9 cellular contexts compared by ENCODE assay signal in the genomic region with DNA sequence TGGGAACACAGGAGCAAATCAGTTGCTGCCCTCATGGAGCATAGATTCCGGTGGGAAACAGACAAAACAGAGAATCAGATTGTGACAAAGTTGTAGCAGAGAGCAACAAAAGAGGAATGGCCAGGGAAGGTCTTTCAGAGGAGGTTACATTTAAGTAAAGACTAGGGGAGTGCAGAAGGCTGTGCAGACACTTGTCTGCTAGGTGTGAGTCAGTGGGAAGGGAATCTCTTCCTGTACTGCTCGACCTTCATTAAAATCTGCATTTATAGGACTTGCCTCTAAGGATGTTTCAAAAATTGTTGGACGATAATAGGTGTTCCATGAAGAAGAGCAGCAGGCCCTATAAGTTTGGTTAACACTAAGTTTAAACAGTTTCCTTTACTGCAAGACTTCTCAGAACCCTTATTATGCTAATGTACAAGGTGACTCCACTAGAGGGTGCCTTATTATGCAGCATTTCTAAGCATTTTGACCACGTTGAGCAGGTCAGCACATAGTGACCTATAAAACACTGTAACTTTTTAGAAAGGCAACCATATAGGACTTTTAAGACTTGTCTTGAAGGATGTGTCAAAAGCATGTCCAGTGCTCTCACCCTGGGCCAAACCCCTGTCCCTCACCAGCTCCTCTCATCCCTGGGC.
DNase-seq lines count a peak whose midpoint lies in the region; ATAC-seq and TF ChIP-seq lines count a peak whose summit lies in the region.
"Had no signal": no experiment of that assay in that cellular context is flagged by ENCODE, and none has a peak within 500 bp of the region (broad histone marks: within the 10 kb centered on the region; RNA-seq: fewer than 3 reads in every experiment).

No MANE protein-coding gene starts in this region.

- TF ChIP-seq POLR2A in HCT116 (IDR thresholded peaks at IDR 0.05; ENCODE audit: borderline replicate concordance, extremely low read depth, insufficient read depth, insufficient read length): no peak

- H3K4me2 ChIP-seq in HCT116 (ENCODE audit: low read length): no peak overlapping the region

- CTCF ChIA-PET in HCT116 (lab: Charles Lee): no interaction called here

- TF ChIP-seq RAD21 in HCT116 (IDR thresholded peaks at IDR 0.05; ENCODE audit: low read depth): peak; percentile 56; the same call in 1 of the 2 replicates

- H3K27me3 ChIP-seq in BE2C: no peaks in the 10 kb centered on the region
- no peaks in the 10 kb centered on the region for H3K27me3 ChIP-seq in HCT116 (ENCODE audit: insufficient read depth, low read length)
- no peaks in the 10 kb centered on the region for H3K27me3 ChIP-seq in kidney epithelial cell (ENCODE audit: control insufficient read depth, insufficient read depth, low read length)

- H3K36me3 ChIP-seq in BE2C: no peaks in the 10 kb centered on the region
- H3K36me3 ChIP-seq in HCT116 (ENCODE audit: control insufficient read depth in 1 of 2, insufficient read depth in 2 of 2, low read length in 2 of 2): no peaks in the 10 kb centered on the region
- H3K36me3 ChIP-seq in kidney epithelial cell (ENCODE audit: control insufficient read depth, insufficient read depth, low read length): no peaks in the 10 kb centered on the region
- H3K36me3 ChIP-seq: thoracic aorta had no signal

- no peak overlapping the region for H3K4me3 ChIP-seq in BE2C (ENCODE audit: low read depth, low read length)
- H3K4me3 ChIP-seq in HCT116 (replicated peaks in 1 of 2; ENCODE audit: low read depth in 1 of 2, low read length in 2 of 2): no peak overlapping the region
- no peak overlapping the region for H3K4me3 ChIP-seq in kidney epithelial cell (ENCODE audit: low read depth, low read length)
- H3K4me3 ChIP-seq: thoracic aorta had no signal

- H2AFZ ChIP-seq in HCT116 (ENCODE audit: low read depth, low read length, poor library complexity, severe bottlenecking): no peak overlapping the region

- no peak for DNase-seq in BE2C
- DNase-seq in HCT116 (ENCODE audit: low read depth, low spot score): peak; percentile 16
- peak; percentile 50 for DNase-seq in amniotic epithelial cell (ENCODE audit: low read depth)
- no peak for DNase-seq in kidney epithelial cell (ENCODE audit: low read depth)
- DNase-seq in activated CD4-positive, alpha-beta T cell treated with anti-CD3 and anti-CD28 coated beads, Interleukin-2, amount 50 U/mL, for 48 hours: no peak
- DNase-seq in NCI-H1436 (lab: John Stamatoyannopoulos, UW): no peak
- no peak for DNase-seq in HPDE6-E6E7 (ENCODE audit: extremely low spot score)

- TF ChIP-seq CTCF in BE2C (IDR thresholded peaks at IDR 0.05; ENCODE audit: low read depth, low read length) (peak; percentile 40), HCT116 (IDR thresholded peaks at IDR 0.05 in 2 of 3, conservative IDR thresholded peaks at IDR 0.05 in 1 of 3; ENCODE audit: borderline replicate concordance in 1 of 3, insufficient read depth in 1 of 3, low read depth in 2 of 3, low read length in 2 of 3) (peak; percentile 35 to 48 (median 45); a peak in 5 of 6 replicates), kidney epithelial cell (IDR thresholded peaks at IDR 0.05; ENCODE audit: insufficient read depth, low read length, poor library complexity, severe bottlenecking) (peak; percentile 29)

- peak; percentile 81 for ATAC-seq in HCT116
- ATAC-seq in HG03039 (IDR thresholded peaks at IDR 0.05; ENCODE audit: unreplicated experiment): no peak

- H3K4me1 ChIP-seq in BE2C (no peaks in the 10 kb centered on the region), HCT116 (ENCODE audit: control insufficient read depth in 1 of 2, insufficient read depth in 2 of 2, low read length in 2 of 2) (no peaks in the 10 kb centered on the region)

- intact Hi-C loops in HCT116 (cut with micrococcal nuclease): loop anchor here (2.0 kb wide), 1 partner anchor 158 kb away; no protein-coding TSS in a partner anchor

- H3K79me2 ChIP-seq in HCT116 (ENCODE audit: insufficient read depth, low read length): no peaks in the 10 kb centered on the region

- H3K9me2 ChIP-seq in HCT116 (ENCODE audit: insufficient read depth): no peaks in the 10 kb centered on the region

- H3K9ac ChIP-seq in HCT116 (ENCODE audit: low read length): no peak overlapping the region

- RAD21 ChIA-PET in HCT116 (lab: Charles Lee; ENCODE audit: low non-redundant PET in 1 of 2, low total read pairs in 2 of 2, uncharacterized antibody in 2 of 2, unreplicated experiment in 2 of 2): no interaction called here

- H3K27ac ChIP-seq in HCT116 (ENCODE audit: low read depth, low read length): no peak overlapping the region
- H3K27ac ChIP-seq: thoracic aorta had no signal

- H4K20me1 ChIP-seq in HCT116 (ENCODE audit: insufficient read depth): no peaks in the 10 kb centered on the region

- H3K9me3 ChIP-seq in BE2C: no peaks in the 10 kb centered on the region
- no peaks in the 10 kb centered on the region for H3K9me3 ChIP-seq in HCT116 (ENCODE audit: control insufficient read depth in 1 of 2, insufficient read depth in 1 of 2, low read depth in 1 of 2, low read length in 2 of 2)
- H3K9me3 ChIP-seq: thoracic aorta had no signal

- POLR2A ChIA-PET in HCT116 (lab: Charles Lee): interaction anchor here (0.7 kb wide), 1 partner anchor 271 kb away, joined by 5 read pairs; no protein-coding TSS in a partner anchor

- BruUV-seq in HCT116 (replicated peaks; lab: Mats Ljungman, UMichigan): no TSS peak

TF ChIP-seq in HCT116, 20 proteins besides CTCF, POLR2A, EP300 and RAD21 (continues in another document):
- TF ChIP-seq REST (IDR thresholded peaks at IDR 0.05; ENCODE audit: low read depth) (no peak), EGR1 (IDR thresholded peaks at IDR 0.05; ENCODE audit: low read depth) (no peak), MAX (IDR thresholded peaks at IDR 0.05) (no peak), SP1 (IDR thresholded peaks at IDR 0.05; ENCODE audit: low read depth) (no peak), SIN3A (IDR thresholded peaks at IDR 0.05; ENCODE audit: low read depth) (no peak), CEBPB (IDR thresholded peaks at IDR 0.05; ENCODE audit: low read depth) (no peak), EZH2phosphoT487 (IDR thresholded peaks at IDR 0.05; ENCODE audit: borderline replicate concordance) (no peak), ATF3 (IDR thresholded peaks at IDR 0.05) (no peak), ZNF274 (IDR thresholded peaks at IDR 0.05; ENCODE audit: low read depth, low read length) (no peak), CBX3 (IDR thresholded peaks at IDR 0.05; ENCODE audit: low read depth) (no peak), ZFX (IDR thresholded peaks at IDR 0.05) (no peak), EZH2 (IDR thresholded peaks at IDR 0.05) (no peak), SRF (IDR thresholded peaks at IDR 0.05; ENCODE audit: low read depth) (no peak), JUND (IDR thresholded peaks at IDR 0.05) (no peak), YY1 (IDR thresholded peaks at IDR 0.05; ENCODE audit: extremely low read depth, insufficient replicate concordance, low read depth, low read length) (no peak), TCF7L2 (IDR thresholded peaks at IDR 0.05; ENCODE audit: borderline replicate concordance, extremely low read depth, insufficient read depth, insufficient read length) (no peak), FOSL1 (IDR thresholded peaks at IDR 0.05; ENCODE audit: low read depth) (no peak)
- TF ChIP-seq, protein P1, sequence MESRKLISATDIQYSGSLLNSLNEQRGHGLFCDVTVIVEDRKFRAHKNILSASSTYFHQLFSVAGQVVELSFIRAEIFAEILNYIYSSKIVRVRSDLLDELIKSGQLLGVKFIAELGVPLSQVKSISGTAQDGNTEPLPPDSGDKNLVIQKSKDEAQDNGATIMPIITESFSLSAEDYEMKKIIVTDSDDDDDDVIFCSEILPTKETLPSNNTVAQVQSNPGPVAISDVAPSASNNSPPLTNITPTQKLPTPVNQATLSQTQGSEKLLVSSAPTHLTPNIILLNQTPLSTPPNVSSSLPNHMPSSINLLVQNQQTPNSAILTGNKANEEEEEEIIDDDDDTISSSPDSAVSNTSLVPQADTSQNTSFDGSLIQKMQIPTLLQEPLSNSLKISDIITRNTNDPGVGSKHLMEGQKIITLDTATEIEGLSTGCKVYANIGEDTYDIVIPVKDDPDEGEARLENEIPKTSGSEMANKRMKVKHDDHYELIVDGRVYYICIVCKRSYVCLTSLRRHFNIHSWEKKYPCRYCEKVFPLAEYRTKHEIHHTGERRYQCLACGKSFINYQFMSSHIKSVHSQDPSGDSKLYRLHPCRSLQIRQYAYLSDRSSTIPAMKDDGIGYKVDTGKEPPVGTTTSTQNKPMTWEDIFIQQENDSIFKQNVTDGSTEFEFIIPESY (IDR thresholded peaks at IDR 0.05; ENCODE audit: extremely low read depth, insufficient replicate concordance, low read length): no peak

Comparison
In these comparisons a context has a peak if more than half of its experiments do, and no peak if none do; other contexts are left out.
1. DNase-seq: peak in HCT116 (single experiment) and amniotic epithelial cell (single experiment); none in BE2C (single experiment), kidney epithelial cell (single experiment), activated CD4-positive, alpha-beta T cell treated with anti-CD3 and anti-CD28 coated beads, Interleukin-2, amount 50 U/mL, for 48 hours (0 of 2), NCI-H1436 (single experiment) and HPDE6-E6E7 (single experiment).
2. Peak in every context shown above with its lines, with median percentiles within 50 percentile points of each other: CTCF ChIP-seq.